ENCODE assay signal across 15 cellular contexts in the genomic region with DNA sequence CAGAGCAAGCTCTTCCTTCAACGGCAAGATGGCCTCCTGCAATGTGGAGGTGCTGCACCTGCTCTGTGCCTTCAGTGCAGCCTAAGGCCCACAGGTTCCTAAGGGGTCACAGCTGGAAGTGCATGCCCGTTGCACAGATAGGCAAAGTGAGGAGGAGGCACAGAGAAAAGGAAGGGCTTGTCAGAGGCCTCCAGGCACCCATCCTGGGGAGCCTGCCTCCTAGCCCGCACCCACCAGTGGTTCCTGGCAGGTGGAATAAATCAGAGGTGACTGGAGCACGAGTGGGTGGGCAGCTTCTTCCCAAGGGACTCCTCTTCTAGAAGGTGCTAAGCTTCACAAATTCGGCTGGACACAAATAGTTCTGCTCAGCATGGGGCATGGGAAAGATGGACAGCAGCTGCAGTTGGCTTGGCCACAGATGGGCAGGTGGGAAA. TPM values are rescaled to one million over a fixed set of nuclear protein-coding genes. Genes with fewer than 3 reads are reported as not detected.
DNase-seq lines count a peak whose midpoint lies in the region; ATAC-seq and TF ChIP-seq lines count a peak whose summit lies in the region.
"Had no signal": no experiment of that assay in that cellular context is flagged by ENCODE, and none has a peak within 500 bp of the region (broad histone marks: within the 10 kb centered on the region; RNA-seq: fewer than 3 reads in every experiment).

No MANE protein-coding gene starts in this region.

- DNase-seq in activated naive CD8-positive, alpha-beta T cell treated with anti-CD3 and anti-CD28 coated beads, Interleukin-2, amount 10 ng/mL, durations not matched to agents 7 days and 5 days, result no peak
- DNase-seq in activated naive CD8-positive, alpha-beta T cell treated with anti-CD3 and anti-CD28 coated beads for 36 hours, result no peak
- no peak for DNase-seq in ascending aorta (ENCODE audit: low spot score in 2 of 2)
- no peak for DNase-seq in mesothelial cell of epicardium (ENCODE audit: low spot score in 2 of 2, unreplicated experiment in 2 of 2)
- no peak for DNase-seq in type B pancreatic cell (ENCODE audit: extremely low spot score, unreplicated experiment)
- DNase-seq in GM23338 (ENCODE audit: low spot score), result no peak
- DNase-seq: activated CD4-positive, CD25-positive, alpha-beta regulatory T cell; activated T-cell treated with anti-CD3 and anti-CD28 coated beads, Interleukin-2, amount 50 U/mL, for 48 hours; DND-41; midbrain; NCI-H1694; SJCRH30 had no signal

- H3K27me3 Mint-ChIP-seq in activated naive CD8-positive, alpha-beta T cell treated with anti-CD3 and anti-CD28 coated beads, Interleukin-2, amount 10 ng/mL, durations not matched to agents 7 days and 5 days, result no peaks in the 10 kb centered on the region
- no peaks in the 10 kb centered on the region for H3K27me3 Mint-ChIP-seq in activated naive CD8-positive, alpha-beta T cell treated with anti-CD3 and anti-CD28 coated beads for 36 hours
- H3K27me3 Mint-ChIP-seq in mesothelial cell of epicardium (ENCODE audit: low read depth) (no peaks in the 10 kb centered on the region), type B pancreatic cell (no peaks in the 10 kb centered on the region), GM23338 (ENCODE audit: insufficient read depth, low read depth, poor library complexity) (peaks cover 8% of the 10 kb centered on the region)

- H3K4me1 ChIP-seq in ascending aorta, result peaks cover 36 to 64% of the 10 kb centered on the region in 2 donors
- H3K4me1 ChIP-seq in GM23338 (ENCODE audit: insufficient read depth), result peaks cover 18% of the 10 kb centered on the region

- H3K4me3 ChIP-seq in ascending aorta (no peak overlapping the region), GM23338 (no peak overlapping the region)
- H3K4me3 ChIP-seq: SJCRH30 had no signal

- POLR2A ChIA-PET in activated naive CD8-positive, alpha-beta T cell treated with anti-CD3 and anti-CD28 coated beads, Interleukin-2, amount 10 ng/mL, durations not matched to agents 7 days and 5 days (lab: Charles Lee), result interaction anchor here (0.8 to 5.2 kb wide), 4 partner anchors 9 to 176 kb away, joined by 3 to 84 read pairs (median 6); a partner anchor contains a TSS

- H2AFZ ChIP-seq in GM23338, result no peak overlapping the region

- no peak overlapping the region for H3K4me2 ChIP-seq in GM23338

- no peak for ATAC-seq in activated naive CD8-positive, alpha-beta T cell treated with anti-CD3 and anti-CD28 coated beads, Interleukin-2, amount 10 ng/mL, durations not matched to agents 7 days and 5 days (ENCODE audit: low read depth)
- ATAC-seq in HG02981 (IDR thresholded peaks at IDR 0.05; ENCODE audit: unreplicated experiment), result no peak
- no peak for ATAC-seq in GM23338
- ATAC-seq in GM19467 (IDR thresholded peaks at IDR 0.05; ENCODE audit: unreplicated experiment), result no peak

- H3K27ac Mint-ChIP-seq in activated naive CD8-positive, alpha-beta T cell treated with anti-CD3 and anti-CD28 coated beads, Interleukin-2, amount 10 ng/mL, durations not matched to agents 7 days and 5 days, result peak overlapping the region; percentile 94
- H3K27ac Mint-ChIP-seq in activated naive CD8-positive, alpha-beta T cell treated with anti-CD3 and anti-CD28 coated beads for 36 hours, result no peak overlapping the region
- H3K27ac Mint-ChIP-seq in mesothelial cell of epicardium (peak overlapping the region; percentile 66), type B pancreatic cell (peak overlapping the region; percentile 98), GM23338 (no peak overlapping the region)

- H3K27me3 ChIP-seq in ascending aorta (no peaks in the 10 kb centered on the region), GM23338 (ENCODE audit: insufficient read depth) (no peaks in the 10 kb centered on the region)
- H3K27me3 ChIP-seq: SJCRH30 had no signal

- peaks cover 69% of the 10 kb centered on the region for H3K79me2 ChIP-seq in GM23338 (replicated peaks; ENCODE audit: insufficient read depth)

- H3K36me3 Mint-ChIP-seq in activated naive CD8-positive, alpha-beta T cell treated with anti-CD3 and anti-CD28 coated beads, Interleukin-2, amount 10 ng/mL, durations not matched to agents 7 days and 5 days, result peaks cover 29% of the 10 kb centered on the region
- peaks cover 5% of the 10 kb centered on the region for H3K36me3 Mint-ChIP-seq in activated naive CD8-positive, alpha-beta T cell treated with anti-CD3 and anti-CD28 coated beads for 36 hours
- peaks cover 5% of the 10 kb centered on the region for H3K36me3 Mint-ChIP-seq in mesothelial cell of epicardium
- peaks cover 27% of the 10 kb centered on the region for H3K36me3 Mint-ChIP-seq in type B pancreatic cell
- H3K36me3 Mint-ChIP-seq in GM23338 (ENCODE audit: low read depth), result peaks cover 10% of the 10 kb centered on the region; the same call in 2 of the 3 replicates
- H3K36me3 Mint-ChIP-seq: IgD-negative memory B cell had no signal

- no peaks in the 10 kb centered on the region for H3K9me3 ChIP-seq in ascending aorta
- H3K9me3 ChIP-seq: SJCRH30 had no signal

- no peak for TF ChIP-seq CTCF in ascending aorta (IDR thresholded peaks at IDR 0.05)
- no peak for TF ChIP-seq CTCF in mesothelial cell of epicardium (IDR thresholded peaks at IDR 0.05; ENCODE audit: unreplicated experiment)
- no peak for TF ChIP-seq CTCF in type B pancreatic cell (conservative IDR thresholded peaks at IDR 0.05)
- no peak for TF ChIP-seq CTCF in GM23338 (conservative IDR thresholded peaks at IDR 0.05; ENCODE audit: low read depth in 2 of 2)

- H4K20me1 ChIP-seq in GM23338 (replicated peaks; ENCODE audit: insufficient read depth), result peaks cover 21% of the 10 kb centered on the region

- intact Hi-C loops in ascending aorta (cut with DNase I), result no loop called here

- H3K9me2 ChIP-seq in GM23338 (ENCODE audit: insufficient read depth), result no peaks in the 10 kb centered on the region

- H3K4me3 Mint-ChIP-seq in activated naive CD8-positive, alpha-beta T cell treated with anti-CD3 and anti-CD28 coated beads, Interleukin-2, amount 10 ng/mL, durations not matched to agents 7 days and 5 days, result no peak overlapping the region
- no peak overlapping the region for H3K4me3 Mint-ChIP-seq in activated naive CD8-positive, alpha-beta T cell treated with anti-CD3 and anti-CD28 coated beads for 36 hours
- no peak overlapping the region for H3K4me3 Mint-ChIP-seq in mesothelial cell of epicardium
- H3K4me3 Mint-ChIP-seq in type B pancreatic cell, result peak overlapping the region; percentile 78
- no peak overlapping the region for H3K4me3 Mint-ChIP-seq in GM23338
- H3K4me3 Mint-ChIP-seq: IgD-negative memory B cell had no signal

- H3K36me3 ChIP-seq in ascending aorta, result peaks cover 7 to 16% of the 10 kb centered on the region in 2 donors
- H3K36me3 ChIP-seq in GM23338 (ENCODE audit: insufficient read depth), result no peaks in the 10 kb centered on the region; the same call in 1 of the 2 replicates

- no peaks in the 10 kb centered on the region for H3K9me3 Mint-ChIP-seq in activated naive CD8-positive, alpha-beta T cell treated with anti-CD3 and anti-CD28 coated beads, Interleukin-2, amount 10 ng/mL, durations not matched to agents 7 days and 5 days
- peaks cover 4% of the 10 kb centered on the region for H3K9me3 Mint-ChIP-seq in activated naive CD8-positive, alpha-beta T cell treated with anti-CD3 and anti-CD28 coated beads for 36 hours
- H3K9me3 Mint-ChIP-seq in mesothelial cell of epicardium (no peaks in the 10 kb centered on the region), type B pancreatic cell (no peaks in the 10 kb centered on the region), GM23338 (no peaks in the 10 kb centered on the region)
- H3K9me3 Mint-ChIP-seq: IgD-negative memory B cell had no signal

- H3K4me1 Mint-ChIP-seq in activated naive CD8-positive, alpha-beta T cell treated with anti-CD3 and anti-CD28 coated beads, Interleukin-2, amount 10 ng/mL, durations not matched to agents 7 days and 5 days, result peaks cover 71% of the 10 kb centered on the region
- peaks cover 54% of the 10 kb centered on the region for H3K4me1 Mint-ChIP-seq in activated naive CD8-positive, alpha-beta T cell treated with anti-CD3 and anti-CD28 coated beads for 36 hours
- H3K4me1 Mint-ChIP-seq in mesothelial cell of epicardium (peaks cover 63% of the 10 kb centered on the region), type B pancreatic cell (ENCODE audit: unreplicated experiment) (peaks cover 68% of the 10 kb centered on the region), GM23338 (peaks cover 49% of the 10 kb centered on the region)

- H3K27ac ChIP-seq in ascending aorta (peak overlapping the region; percentile 80 to 85), GM23338 (ENCODE audit: low read depth) (no peak overlapping the region; the same call in 1 of the 2 replicates)
- H3K27ac ChIP-seq: SJCRH30 had no signal

- 0 out of 2 replicates have a peak, but pooled peaks cover 2% of the 10 kb centered on the region for H3F3A ChIP-seq in GM23338 (replicated peaks; ENCODE audit: low read depth)

TF ChIP-seq in GM23338, 12 proteins besides CTCF, POLR2A, EP300 and RAD21 (continues in another document):
- TF ChIP-seq ZNF331 (CRISPR knock-in tag; IDR thresholded peaks at IDR 0.05; ENCODE audit: low read depth) (no peak), CREB1 (CRISPR knock-in tag; IDR thresholded peaks at IDR 0.05; ENCODE audit: low read depth) (no peak), POLR2AphosphoS5 (IDR thresholded peaks at IDR 0.05; ENCODE audit: low read depth) (no peak)

RNA-seq across cellular contexts. Expression of a gene that starts 52.8 kb away (rescaled TPM):
- total RNA-seq in activated naive CD8-positive, alpha-beta T cell treated with anti-CD3 and anti-CD28 coated beads, Interleukin-2, amount 10 ng/mL, durations not matched to agents 7 days and 5 days, result 10 to 100 TPM; 19.8 to 21.7 TPM
- total RNA-seq in activated naive CD8-positive, alpha-beta T cell treated with anti-CD3 and anti-CD28 coated beads for 36 hours, result 10 to 100 TPM; 18.8 to 19.9 TPM
- total RNA-seq in ascending aorta (29.3 TPM), mesothelial cell of epicardium (94.9 to 112 TPM (median 105 TPM) in 3 replicates), type B pancreatic cell (ENCODE audit: low replicate concordance) (43.1 and 48.8 TPM in 2 replicates)
- 48.6 and 76.4 TPM in 2 replicates for total RNA-seq in GM23338 (2014; rRNA removed; shearing (Covaris generic))
- polyA plus RNA-seq in GM23338 (2016; fragmentation: Nextera tagmentation; extraction: Ambion mirVana), result 45.8 and 50.4 TPM in 2 replicates

Comparison
In these comparisons a context has a peak if more than half of its experiments do, and no peak if none do; other contexts are left out.
1. H3K27ac Mint-ChIP-seq: peak in activated naive CD8-positive, alpha-beta T cell treated with anti-CD3 and anti-CD28 coated beads, Interleukin-2, amount 10 ng/mL, durations not matched to agents 7 days and 5 days (single experiment), mesothelial cell of epicardium (single experiment) and type B pancreatic cell (single experiment); none in activated naive CD8-positive, alpha-beta T cell treated with anti-CD3 and anti-CD28 coated beads for 36 hours (single experiment) and GM23338 (single experiment).